9 cellular contexts compared by ENCODE assay signal in the genomic region with DNA sequence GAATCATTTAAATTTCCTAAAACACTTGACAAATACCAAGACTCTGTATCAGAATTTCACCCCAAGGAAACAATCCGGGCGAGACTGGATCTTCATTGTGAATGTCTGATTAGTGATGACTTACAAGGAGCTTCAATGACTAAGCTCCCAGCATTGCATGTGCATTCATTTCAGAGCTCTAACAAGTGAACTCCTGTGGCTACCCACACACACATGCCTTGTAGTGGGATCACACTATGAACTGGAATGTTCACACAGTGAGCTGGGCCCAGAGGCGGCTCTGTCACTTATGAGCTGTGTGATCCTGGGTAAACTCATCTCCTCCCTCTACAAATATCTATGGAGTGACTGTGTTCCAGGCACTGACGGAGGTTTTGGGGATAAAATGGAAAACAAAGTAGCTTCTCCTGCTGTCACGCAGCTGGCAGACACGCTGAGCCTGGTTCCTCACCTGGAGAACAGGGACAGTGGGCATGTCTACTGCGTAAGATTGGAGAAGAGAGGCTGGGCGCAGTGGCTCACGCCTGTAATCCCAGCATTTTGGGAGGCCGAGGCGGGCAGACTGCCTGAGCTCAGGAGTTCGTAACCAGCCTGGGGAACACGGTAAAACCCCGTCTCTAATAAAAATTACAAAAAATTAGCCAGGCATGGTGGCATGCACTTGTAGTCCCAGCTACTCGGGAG. TPM values are rescaled to one million over a fixed set of nuclear protein-coding genes. Genes with fewer than 3 reads are reported as not detected.
DNase-seq lines count a peak whose midpoint lies in the region; ATAC-seq and TF ChIP-seq lines count a peak whose summit lies in the region.
"Had no signal": no experiment of that assay in that cellular context is flagged by ENCODE, and none has a peak within 500 bp of the region (broad histone marks: within the 10 kb centered on the region; RNA-seq: fewer than 3 reads in every experiment).

No MANE protein-coding gene starts in this region.

- H3K9me3 Mint-ChIP-seq in natural killer cell, result no peaks in the 10 kb centered on the region

- TF ChIP-seq CTCF in retinal pigment epithelial cell (conservative IDR thresholded peaks at IDR 0.05; ENCODE audit: low read depth, low read length), result no peak
- no peak for TF ChIP-seq CTCF in natural killer cell (IDR thresholded peaks at IDR 0.05)

- ATAC-seq in esophagus mucosa (peak; percentile 97), left lobe of liver (no peak), natural killer cell (no peak), GM18867 (IDR thresholded peaks at IDR 0.05; ENCODE audit: unreplicated experiment) (no peak)

- H3K4me1 Mint-ChIP-seq in natural killer cell, result peaks cover 19 to 26% of the 10 kb centered on the region in 2 donors

- intact Hi-C loops in natural killer cell (cut with micrococcal nuclease), result no loop called here

- no peaks in the 10 kb centered on the region for H3K36me3 Mint-ChIP-seq in natural killer cell

- H3K27ac Mint-ChIP-seq in natural killer cell, result no peak overlapping the region

- DNase-seq in EH (ENCODE audit: low read depth) (peak; percentile 100), RKO (ENCODE audit: low spot score) (peak; percentile 95), retinal pigment epithelial cell (ENCODE audit: low read depth) (peak; percentile 84), left lobe of liver (ENCODE audit: low spot score) (no peak), natural killer cell (no peak)
- no peak for DNase-seq in NK-92 treated with Interleukin-12 subunit alpha and Interleukin-12 subunit beta, amount 100 ng/mL, for 24 hours (lab: John Stamatoyannopoulos, UW)
- DNase-seq: stimulated activated CD4-positive, alpha-beta T cell treated with anti-CD3 and anti-CD28 coated beads, Interleukin-4, amount 100 ng/mL, for 24 hours had no signal

- no peak overlapping the region for H3K4me3 Mint-ChIP-seq in natural killer cell

- H3K27me3 Mint-ChIP-seq in natural killer cell (ENCODE audit: low read depth in 2 of 2), result no peaks in the 10 kb centered on the region

- no peak overlapping the region for H3K4me3 ChIP-seq in retinal pigment epithelial cell (ENCODE audit: low read length)

RNA-seq across cellular contexts. Expression of a gene that starts 56.9 kb away (rescaled TPM):
- total RNA-seq in esophagus mucosa (121 TPM), left lobe of liver (8.1 TPM), natural killer cell (100 to 1,000 TPM in 1 of 3 donors, 10 to 100 TPM in 2; 83.1 to 114 (median 94.5) TPM)

Comparison
In these comparisons a context has a peak if more than half of its experiments do, and no peak if none do; other contexts are left out.
1. DNase-seq: peak in EH (single experiment), RKO (single experiment) and retinal pigment epithelial cell (single experiment); none in left lobe of liver (single experiment), natural killer cell (single experiment) and NK-92 treated with Interleukin-12 subunit alpha and Interleukin-12 subunit beta, amount 100 ng/mL, for 24 hours (single experiment).